Comparison of ENCODE assay signal across 10 cellular contexts in genomic region chr17:21282850-21283249, GRCh38. TPM values are rescaled to one million over a fixed set of nuclear protein-coding genes. Genes with fewer than 3 reads are reported as not detected.
DNase-seq lines count a peak whose midpoint lies in the region; ATAC-seq and TF ChIP-seq lines count a peak whose summit lies in the region.
"Had no signal": no experiment of that assay in that cellular context is flagged by ENCODE, and none has a peak within 500 bp of the region (broad histone marks: within the 10 kb centered on the region; RNA-seq: fewer than 3 reads in every experiment).

No MANE protein-coding gene starts in this region.

- no peak for DNase-seq in activated naive CD8-positive, alpha-beta T cell treated with anti-CD3 and anti-CD28 coated beads, Interleukin-2, amount 50 U/mL, for 24 hours
- DNase-seq in ascending aorta (ENCODE audit: low spot score in 2 of 2) (no peak), naive B cell (no peak), tibial artery (no peak), GM13976 (ENCODE audit: low spot score) (no peak)
- DNase-seq: caudate nucleus had no signal

- no peaks in the 10 kb centered on the region for H3K27me3 Mint-ChIP-seq in activated naive CD8-positive, alpha-beta T cell
- H3K27me3 Mint-ChIP-seq in activated naive CD8-positive, alpha-beta T cell treated with anti-CD3 and anti-CD28 coated beads, Interleukin-2, amount 50 U/mL, for 24 hours = no peaks in the 10 kb centered on the region
- H3K27me3 Mint-ChIP-seq in naive B cell = no peaks in the 10 kb centered on the region

- peaks cover 43% of the 10 kb centered on the region for H3K4me1 Mint-ChIP-seq in activated naive CD8-positive, alpha-beta T cell (ENCODE audit: low read depth)
- H3K4me1 Mint-ChIP-seq in activated naive CD8-positive, alpha-beta T cell treated with anti-CD3 and anti-CD28 coated beads, Interleukin-2, amount 50 U/mL, for 24 hours = peaks cover 66% of the 10 kb centered on the region
- peaks cover 58 to 70% (median 69%) of the 10 kb centered on the region in 3 donors for H3K4me1 Mint-ChIP-seq in naive B cell

- no peak for TF ChIP-seq POLR2A in GM18505 (IDR thresholded peaks at IDR 0.05; ENCODE audit: borderline replicate concordance, extremely low read depth, insufficient read depth, insufficient read length)

- in situ Hi-C loops in GM13976 (cut with MboI; ENCODE audit: low sequenced_read_pairs, unreplicated experiment) = loop anchor here (25.0 kb wide), 2 partner anchors 154 to 229 kb away; no protein-coding TSS in a partner anchor

- H3K4me3 ChIP-seq in ascending aorta (no peak overlapping the region), tibial artery (no peak overlapping the region)
- H3K4me3 ChIP-seq: ovary had no signal

- H3K4me3 Mint-ChIP-seq in activated naive CD8-positive, alpha-beta T cell = peak overlapping the region; percentile 97
- H3K4me3 Mint-ChIP-seq in activated naive CD8-positive, alpha-beta T cell treated with anti-CD3 and anti-CD28 coated beads, Interleukin-2, amount 50 U/mL, for 24 hours = no peak overlapping the region
- H3K4me3 Mint-ChIP-seq in naive B cell = peak overlapping the region in 7 of 8 donors; percentile 64 to 95 (median 82)

- H3K27me3 ChIP-seq in ascending aorta (no peaks in the 10 kb centered on the region), tibial artery (no peaks in the 10 kb centered on the region)
- H3K27me3 ChIP-seq: ovary had no signal

- H3K27ac ChIP-seq in ascending aorta (peak overlapping the region; percentile 91 to 95), tibial artery (peak overlapping the region; percentile 86 to 97)
- H3K27ac ChIP-seq: ovary had no signal

- H3K36me3 ChIP-seq in ascending aorta (no peaks in the 10 kb centered on the region), tibial artery (no peaks in the 10 kb centered on the region)
- H3K36me3 ChIP-seq: ovary had no signal

- H3K4me1 ChIP-seq in ascending aorta (peaks cover 17 to 32% of the 10 kb centered on the region in 2 donors), tibial artery (peaks cover 4 to 69% (median 44%) of the 10 kb centered on the region in 4 donors)

- no peaks in the 10 kb centered on the region for H3K9me3 Mint-ChIP-seq in activated naive CD8-positive, alpha-beta T cell (ENCODE audit: low read depth)
- H3K9me3 Mint-ChIP-seq in activated naive CD8-positive, alpha-beta T cell treated with anti-CD3 and anti-CD28 coated beads, Interleukin-2, amount 50 U/mL, for 24 hours = no peaks in the 10 kb centered on the region
- H3K9me3 Mint-ChIP-seq in naive B cell = no peaks in the 10 kb centered on the region

- no peak for TF ChIP-seq CTCF in ascending aorta (IDR thresholded peaks at IDR 0.05)
- no peak for TF ChIP-seq CTCF in tibial artery (IDR thresholded peaks at IDR 0.05)
- no peak for TF ChIP-seq CTCF in GM13976 (IDR thresholded peaks at IDR 0.05; ENCODE audit: borderline replicate concordance, control extremely low read depth, extremely low read depth, insufficient read depth, missing control alignments)

- H3K27ac Mint-ChIP-seq in activated naive CD8-positive, alpha-beta T cell = no peak overlapping the region
- H3K27ac Mint-ChIP-seq in activated naive CD8-positive, alpha-beta T cell treated with anti-CD3 and anti-CD28 coated beads, Interleukin-2, amount 50 U/mL, for 24 hours = no peak overlapping the region
- H3K27ac Mint-ChIP-seq in naive B cell = peak overlapping the region in 2 of 6 donors; percentile 56 to 72

- intact Hi-C loops in ascending aorta (cut with DNase I) = no loop called here
- intact Hi-C loops in tibial artery (cut with DNase I; ENCODE audit: low total_unique reads) = loop anchor here (10.0 kb wide), 2 partner anchors 172 to 238 kb away; partner anchors contain the start of gene USP22

- peaks cover 7% of the 10 kb centered on the region for H3K36me3 Mint-ChIP-seq in activated naive CD8-positive, alpha-beta T cell
- peaks cover 27% of the 10 kb centered on the region for H3K36me3 Mint-ChIP-seq in activated naive CD8-positive, alpha-beta T cell treated with anti-CD3 and anti-CD28 coated beads, Interleukin-2, amount 50 U/mL, for 24 hours (ENCODE audit: low read depth)
- H3K36me3 Mint-ChIP-seq in naive B cell = no peaks in the 10 kb centered on the region

- ATAC-seq in activated naive CD8-positive, alpha-beta T cell treated with anti-CD3 and anti-CD28 coated beads, Interleukin-2, amount 50 U/mL, for 24 hours = no peak
- ATAC-seq in naive B cell (ENCODE audit: low read depth in 2 of 2) = no peak
- no peak for ATAC-seq in GM18505 (IDR thresholded peaks at IDR 0.05; ENCODE audit: unreplicated experiment)
- no peak for ATAC-seq in HG03196 (IDR thresholded peaks at IDR 0.05; ENCODE audit: unreplicated experiment)

- H3K9me3 ChIP-seq in ascending aorta = no peaks in the 10 kb centered on the region
- no peaks in the 10 kb centered on the region for H3K9me3 ChIP-seq in tibial artery
- H3K9me3 ChIP-seq: ovary had no signal

RNA-seq across cellular contexts. Expression of gene MAP2K3, which starts 1.7 kb away (rescaled TPM):
- total RNA-seq in ascending aorta = 294 TPM
- 100 to 1,000 TPM in 2 of 6 donors, 10 to 100 TPM in 4; 93.2 to 151 (median 99.7) TPM for polyA plus RNA-seq in naive B cell (ENCODE audit: low read depth in 6 of 6)

RNA-seq across cellular contexts. Expression of gene NATD1, which starts 29.6 kb away (rescaled TPM):
- total RNA-seq in ascending aorta = 13.4 TPM
- 1 to 10 TPM in 3 of 6 donors, under 1 TPM in 2, not detected in 1; 0.52 to 2.2 (median 1.2) TPM for polyA plus RNA-seq in naive B cell (ENCODE audit: low read depth in 6 of 6)
